Comparison of ENCODE assay signal across 1 cellular context in genomic region chr12:6321905-6322304, GRCh38.
TF ChIP-seq lines count a peak whose summit lies in the region.

No MANE protein-coding gene starts in this region.

TF ChIP-seq in IMR-90, 13 proteins besides CTCF, POLR2A, EP300 and RAD21 (continued from another document):
- TF ChIP-seq MAZ (IDR thresholded peaks at IDR 0.05; ENCODE audit: borderline replicate concordance, low read depth, low read length) = no peak
- TF ChIP-seq MXI1 (IDR thresholded peaks at IDR 0.05; ENCODE audit: borderline replicate concordance, low read depth, low read length) = no peak
- TF ChIP-seq MAFK (IDR thresholded peaks at IDR 0.05; ENCODE audit: low read depth, low read length) = no peak
- TF ChIP-seq RCOR1 (IDR thresholded peaks at IDR 0.05; ENCODE audit: insufficient replicate concordance, low read length) = no peak
- TF ChIP-seq CEBPB (IDR thresholded peaks at IDR 0.05; ENCODE audit: low read depth, low read length) = no peak
- no peak for TF ChIP-seq NFE2L2 (IDR thresholded peaks at IDR 0.05; ENCODE audit: low read depth, low read length)
